1 cellular context compared by ENCODE assay signal in genomic region chr5:138466900-138467710, GRCh38.
TF ChIP-seq lines count a peak whose summit lies in the region.

No MANE protein-coding gene starts in this region.

TF ChIP-seq in K562, 482 proteins besides CTCF, POLR2A, EP300 and RAD21 (continued from another document and continues in another):
- TF ChIP-seq COPS2 (conservative IDR thresholded peaks at IDR 0.05) (no peak), TAF9B (IDR thresholded peaks at IDR 0.05; ENCODE audit: partially characterized antibody) (no peak), ZNF384 (IDR thresholded peaks at IDR 0.05; ENCODE audit: low read depth, low read length) (no peak), TRIM28 (IDR thresholded peaks at IDR 0.05) (no peak), NR4A1 (CRISPR knock-in tag; IDR thresholded peaks at IDR 0.05) (no peak), NR4A1 (tag; IDR thresholded peaks at IDR 0.05) (no peak), TFE3 (CRISPR knock-in tag; IDR thresholded peaks at IDR 0.05) (no peak), RBFOX2 (IDR thresholded peaks at IDR 0.05; ENCODE audit: low read depth, low read length) (peak; percentile 83), ZNF639 (CRISPR knock-in tag; conservative IDR thresholded peaks at IDR 0.05 in 1 of 2, IDR thresholded peaks at IDR 0.05 in 1 of 2) (no peak), RBM15 (IDR thresholded peaks at IDR 0.05; ENCODE audit: insufficient read depth, low read length) (peak; percentile 100), NKRF (IDR thresholded peaks at IDR 0.05; ENCODE audit: borderline replicate concordance) (no peak), CUX1 (CRISPR knock-in tag; IDR thresholded peaks at IDR 0.05) (no peak), TEAD4 (IDR thresholded peaks at IDR 0.05; ENCODE audit: low read length) (no peak), TEAD4 (CRISPR knock-in tag; IDR thresholded peaks at IDR 0.05; ENCODE audit: borderline replicate concordance) (no peak), STAT5B (CRISPR knock-in tag; IDR thresholded peaks at IDR 0.05) (no peak), DACH1 (IDR thresholded peaks at IDR 0.05; ENCODE audit: partially characterized antibody) (no peak), SOX6 (IDR thresholded peaks at IDR 0.05) (no peak; the same call in 1 of the 2 replicates), GABPA (tag; conservative IDR thresholded peaks at IDR 0.05; ENCODE audit: low read depth) (no peak), SMAD1 (IDR thresholded peaks at IDR 0.05; ENCODE audit: low read depth, low read length, partially characterized antibody) (peak; percentile 48), FIP1L1 (IDR thresholded peaks at IDR 0.05; ENCODE audit: low read depth, low read length, poor library complexity, severe bottlenecking) (peak; percentile 100), ETV6 (IDR thresholded peaks at IDR 0.05; ENCODE audit: borderline replicate concordance in 1 of 2, low read depth in 2 of 2, low read length in 1 of 2) (no peak), ETV6 (CRISPR knock-in tag; IDR thresholded peaks at IDR 0.05; ENCODE audit: borderline replicate concordance) (peak; percentile 62; the same call in 1 of the 2 replicates), SMARCE1 (IDR thresholded peaks at IDR 0.05) (no peak), RBM14 (IDR thresholded peaks at IDR 0.05; ENCODE audit: borderline replicate concordance, insufficient read depth, low read depth, low read length) (peak; percentile 98; the same call in 1 of the 2 replicates), ZNF507 (tag; conservative IDR thresholded peaks at IDR 0.05) (no peak), SRSF7 (optimal IDR thresholded peaks at IDR 0.05; ENCODE audit: low read depth, low read length) (peak; percentile 8), ATF7 (IDR thresholded peaks at IDR 0.05) (no peak), THRAP3 (IDR thresholded peaks at IDR 0.05; ENCODE audit: borderline replicate concordance) (peak; percentile 91), TAF15 (IDR thresholded peaks at IDR 0.05; ENCODE audit: low read depth, low read length) (peak; percentile 88), MTA3 (IDR thresholded peaks at IDR 0.05; ENCODE audit: borderline replicate concordance) (peak; percentile 74; the same call in 1 of the 2 replicates), NUFIP1 (IDR thresholded peaks at IDR 0.05; ENCODE audit: partially characterized antibody) (no peak), ESRRB (CRISPR knock-in tag; IDR thresholded peaks at IDR 0.05; ENCODE audit: borderline replicate concordance) (no peak), POLR2AphosphoS5 (IDR thresholded peaks at IDR 0.05; ENCODE audit: control insufficient read depth, insufficient read depth, low read depth, low read length) (peak; percentile 75), ZNF589 (CRISPR knock-in tag; IDR thresholded peaks at IDR 0.05; ENCODE audit: low read depth) (no peak), STAG1 (CRISPR knock-in tag; IDR thresholded peaks at IDR 0.05; ENCODE audit: borderline replicate concordance) (peak; percentile 12; the same call in 1 of the 2 replicates), FOXP4 (CRISPR knock-in tag; IDR thresholded peaks at IDR 0.05; ENCODE audit: borderline replicate concordance) (no peak; the same call in 1 of the 2 replicates), GTF3C2 (IDR thresholded peaks at IDR 0.05; ENCODE audit: borderline replicate concordance, extremely low read depth, insufficient read length) (no peak), E2F5 (CRISPR knock-in tag; IDR thresholded peaks at IDR 0.05) (peak; percentile 76; the same call in 1 of the 2 replicates), ZFX (CRISPR knock-in tag; IDR thresholded peaks at IDR 0.05) (no peak), ZNF133 (CRISPR knock-in tag; IDR thresholded peaks at IDR 0.05) (no peak), IRF9 (tag; IDR thresholded peaks at IDR 0.05) (no peak), CBFB (CRISPR knock-in tag; IDR thresholded peaks at IDR 0.05) (peak; percentile 38; the same call in 1 of the 2 replicates), KDM4B (IDR thresholded peaks at IDR 0.05; ENCODE audit: borderline replicate concordance in 2 of 2, low read depth in 1 of 2) (no peak), YY1 (IDR thresholded peaks at IDR 0.05; ENCODE audit: borderline replicate concordance in 1 of 3, control insufficient read depth in 1 of 3, extremely low read depth in 1 of 3, insufficient read depth in 3 of 3, insufficient read length in 1 of 3, insufficient replicate concordance in 2 of 3, low read depth in 1 of 3, low read length in 2 of 3) (peak in 1 of 3 experiments; percentile 6), PTBP1 (IDR thresholded peaks at IDR 0.05; ENCODE audit: low read depth, low read length) (peak; percentile 89; the same call in 1 of the 2 replicates), TGIF2 (CRISPR knock-in tag; IDR thresholded peaks at IDR 0.05) (peak; percentile 90; the same call in 1 of the 2 replicates)
